25 cellular contexts compared by ENCODE assay signal in genomic region chr19:755063-755462, GRCh38. TPM values are rescaled to one million over a fixed set of nuclear protein-coding genes. Genes with fewer than 3 reads are reported as not detected.
A peak's percentile ranks its signal among the peaks of the same experiment; 100 is the strongest.
DNase-seq lines count a peak whose midpoint lies in the region; ATAC-seq and TF ChIP-seq lines count a peak whose summit lies in the region.
"Had no signal": no experiment of that assay in that cellular context is flagged by ENCODE, and none has a peak within 500 bp of the region (broad histone marks: within the 10 kb centered on the region; RNA-seq: fewer than 3 reads in every experiment).

No MANE protein-coding gene starts in this region.

- no peak overlapping the region for H3K4me2 ChIP-seq in neuronal stem cell (ENCODE audit: insufficient read depth, low read length, poor library complexity, severe bottlenecking)

- H3K18ac ChIP-seq in neuronal stem cell (ENCODE audit: low read length): peak overlapping the region; percentile 64

- no peak overlapping the region for H2BK5ac ChIP-seq in neuronal stem cell (ENCODE audit: low read length)

- H3K4ac ChIP-seq in neuronal stem cell (ENCODE audit: low read length): no peak overlapping the region

- H3K14ac ChIP-seq in neuronal stem cell (ENCODE audit: low read length): no peak overlapping the region

- no peak overlapping the region for H4K91ac ChIP-seq in neuronal stem cell (ENCODE audit: low read depth, low read length, poor library complexity)

- intact Hi-C loops in left ventricle myocardium superior (cut with micrococcal nuclease) (no loop called here), left cardiac atrium (cut with DNase I) (no loop called here), uterus (cut with DNase I; ENCODE audit: low total_unique reads) (no loop called here)

- TF ChIP-seq POLR2A in uterus (IDR thresholded peaks at IDR 0.05): no peak

- TF ChIP-seq CTCF in uterus (IDR thresholded peaks at IDR 0.05): no peak

- no peak overlapping the region for H3K23ac ChIP-seq in neuronal stem cell (ENCODE audit: low read depth, low read length, poor library complexity)

- peak overlapping the region; percentile 48 to 51 for H3K9ac ChIP-seq in duodenal mucosa (ENCODE audit: low read depth in 1 of 2, low read length in 2 of 2)
- H3K9ac ChIP-seq in neuronal stem cell (ENCODE audit: low read depth, low read length, poor library complexity): no peak overlapping the region

- H3K27me3 ChIP-seq in duodenal mucosa (ENCODE audit: control insufficient read depth in 1 of 2, insufficient read depth in 2 of 2, low read length in 2 of 2) (no peaks in the 10 kb centered on the region), neuronal stem cell (ENCODE audit: control insufficient read depth in 3 of 3, insufficient read depth in 3 of 3, low read depth in 1 of 3, low read length in 3 of 3) (no peaks in the 10 kb centered on the region), uterus (no peaks in the 10 kb centered on the region)

- no peaks in the 10 kb centered on the region for H3K9me3 ChIP-seq in duodenal mucosa (ENCODE audit: control insufficient read depth in 1 of 2, low read length in 2 of 2)
- H3K9me3 ChIP-seq in neuronal stem cell (replicated peaks in 1 of 2; ENCODE audit: control insufficient read depth in 2 of 2, insufficient read depth in 1 of 2, low read depth in 1 of 2, low read length in 2 of 2): peaks cover 0 to 7% of the 10 kb centered on the region in 2 donors
- H3K9me3 ChIP-seq in uterus: peaks cover 0 to 9% of the 10 kb centered on the region in 2 donors

- H2AK5ac ChIP-seq in neuronal stem cell (ENCODE audit: low read depth, low read length): no peak overlapping the region

- no peak overlapping the region for H4K8ac ChIP-seq in neuronal stem cell (ENCODE audit: low read depth, low read length)

- H2BK12ac ChIP-seq in neuronal stem cell (ENCODE audit: low read length): no peak overlapping the region

- peak overlapping the region; percentile 49 to 50 for H3K4me3 ChIP-seq in duodenal mucosa (ENCODE audit: low read depth in 1 of 2, low read length in 2 of 2)
- H3K4me3 ChIP-seq in neuronal stem cell (ENCODE audit: low read length in 2 of 2): no peak overlapping the region
- no peak overlapping the region for H3K4me3 ChIP-seq in uterus

- peak overlapping the region; percentile 58 for H2BK15ac ChIP-seq in neuronal stem cell (ENCODE audit: low read length)

- peak; percentile 18 for DNase-seq in left ventricle myocardium superior
- DNase-seq in left cardiac atrium: no peak
- no peak for DNase-seq in neuronal stem cell (ENCODE audit: low spot score)
- no peak for DNase-seq in uterus
- DNase-seq in NCI-H2107 (lab: John Stamatoyannopoulos, UW): no peak
- DNase-seq: 8988T; AML-193; C1 segment of cervical spinal cord; Calu3; CD8-positive, alpha-beta memory T cell; DMS153; Kasumi-1; NCI-H1694; NCI-H2081; NCI-H446; NCI-H526; Right ventricle myocardium superior; SW 1271 had no signal

- H2BK120ac ChIP-seq in neuronal stem cell (ENCODE audit: low read depth, low read length): no peak overlapping the region

- peak overlapping the region; percentile 55 for H3K27ac ChIP-seq in duodenal mucosa (ENCODE audit: low read depth, low read length)
- no peak overlapping the region for H3K27ac ChIP-seq in neuronal stem cell (replicated peaks; ENCODE audit: low read length)
- no peak overlapping the region for H3K27ac ChIP-seq in uterus

- H2AFZ ChIP-seq in neuronal stem cell (ENCODE audit: low read length): no peak overlapping the region

- ATAC-seq in left ventricle myocardium superior: no peak
- no peak for ATAC-seq in left cardiac atrium
- ATAC-seq in GM21526 (IDR thresholded peaks at IDR 0.05; ENCODE audit: low FRiP score, unreplicated experiment): no peak
- ATAC-seq: Panc1 had no signal

- peaks cover 8 to 30% of the 10 kb centered on the region in 2 donors for H3K36me3 ChIP-seq in duodenal mucosa (ENCODE audit: control insufficient read depth in 1 of 2, insufficient read depth in 2 of 2, low read length in 2 of 2)
- H3K36me3 ChIP-seq in neuronal stem cell (replicated peaks in 1 of 2; ENCODE audit: control insufficient read depth in 2 of 2, insufficient read depth in 2 of 2, low read length in 2 of 2): no peaks in the 10 kb centered on the region
- no peaks in the 10 kb centered on the region for H3K36me3 ChIP-seq in uterus

- no peaks in the 10 kb centered on the region for H3K79me1 ChIP-seq in neuronal stem cell (ENCODE audit: low read depth, low read length)

- WGBS in neuronal stem cell (ENCODE audit: extremely low coverage in 2 of 2, insufficient read length in 2 of 2, insufficient replicate concordance in 1 of 2), 2 donors: no CpG with 5 or more reads among the region's 15 CpGs

- H3K4me1 ChIP-seq in duodenal mucosa (ENCODE audit: control insufficient read depth in 1 of 2, insufficient read depth in 2 of 2, low read length in 2 of 2) (peaks cover 0 to 32% of the 10 kb centered on the region in 2 donors), neuronal stem cell (ENCODE audit: control insufficient read depth in 2 of 2, insufficient read depth in 1 of 2, low read depth in 1 of 2, low read length in 2 of 2) (peaks cover 2 to 3% of the 10 kb centered on the region in 2 donors), uterus (no peaks in the 10 kb centered on the region)

RNA-seq across cellular contexts. Expression of gene MISP, which starts 4.2 kb away (rescaled TPM):
- not detected for total RNA-seq in left ventricle myocardium superior
- total RNA-seq in left cardiac atrium: under 1 TPM in 1 of 2 donors, not detected in 1; 0.18 TPM
- polyA plus RNA-seq in neuronal stem cell (2013, experiment 1 of 2): 0.11 TPM
- 0.07 TPM for polyA plus RNA-seq in neuronal stem cell (2013, experiment 2 of 2)
- total RNA-seq in uterus: 1 to 10 TPM in 1 of 4 donors, under 1 TPM in 3; 0.26 to 5.5 (median 0.39) TPM
- total RNA-seq: CD8-positive, alpha-beta memory T cell; H4; Right ventricle myocardium superior had no signal
- polyA plus RNA-seq: CD8-positive, alpha-beta memory T cell had no signal

RNA-seq across cellular contexts. Expression of gene PTBP1, which starts 42.2 kb away (rescaled TPM):
- total RNA-seq in left ventricle myocardium superior: 58.1 TPM
- 100 to 1,000 TPM in 1 of 2 donors, 10 to 100 TPM in 1; 90.1 to 131 TPM for total RNA-seq in left cardiac atrium
- polyA plus RNA-seq in neuronal stem cell (2013, experiment 1 of 2): 412 TPM
- 415 TPM for polyA plus RNA-seq in neuronal stem cell (2013, experiment 2 of 2)
- total RNA-seq in uterus: 100 to 1,000 TPM in 2 of 4 donors, 10 to 100 TPM in 2; 45.0 to 278 (median 106) TPM

RNA-seq across cellular contexts. Expression of gene PALM, which starts 46.3 kb away (rescaled TPM):
- total RNA-seq in left ventricle myocardium superior (30.1 TPM), left cardiac atrium (10 to 100 TPM; 48.9 to 49.7 TPM), uterus (10 to 100 TPM; 12.6 to 91.0 (median 42.2) TPM)
- 66.5 TPM for polyA plus RNA-seq in neuronal stem cell (2013, experiment 1 of 2)
- polyA plus RNA-seq in neuronal stem cell (2013, experiment 2 of 2): 68.9 TPM
- total RNA-seq: CD8-positive, alpha-beta memory T cell had no signal
- polyA plus RNA-seq: CD8-positive, alpha-beta memory T cell had no signal

RNA-seq across cellular contexts. Expression of gene PRSS57, which starts 59.8 kb away (rescaled TPM):
- total RNA-seq in left ventricle myocardium superior (not detected), left cardiac atrium (not detected), uterus (not detected)
- polyA plus RNA-seq in neuronal stem cell (2013, experiment 1 of 2): 0.03 TPM
- polyA plus RNA-seq in neuronal stem cell (2013, experiment 2 of 2): 0.06 TPM
- total RNA-seq: Calu3; CD8-positive, alpha-beta memory T cell; Daoy; H4; MCF 10A; Right ventricle myocardium superior had no signal
- polyA plus RNA-seq: AG04450; CD8-positive, alpha-beta memory T cell had no signal

Comparison
In these comparisons a context has a peak if more than half of its experiments do, and no peak if none do; other contexts are left out.
1. H3K4me3 ChIP-seq: peak in duodenal mucosa (2 of 2); none in neuronal stem cell (0 of 2) and uterus (0 of 2).